ENCODE assay signal across 24 cellular contexts in the genomic region with DNA sequence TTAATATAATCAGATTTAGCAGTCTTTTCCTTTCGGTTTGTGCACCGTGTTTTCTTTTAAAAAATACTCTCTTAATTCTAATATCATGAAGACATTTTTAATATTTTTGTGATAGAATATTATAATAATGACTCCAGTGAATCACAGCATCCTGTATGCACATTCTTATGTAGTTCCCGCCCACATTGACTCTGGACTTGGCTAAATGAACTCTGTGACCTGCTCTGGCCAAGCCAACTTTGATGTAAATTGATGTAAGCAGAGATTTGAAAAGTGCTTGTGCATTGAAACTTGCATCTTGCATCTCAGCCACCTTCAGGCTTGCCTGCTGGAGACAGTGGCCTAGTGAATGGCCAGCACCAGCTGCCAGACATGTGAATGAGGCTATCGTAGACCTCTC.
"Had no signal": no experiment of that assay in that cellular context is flagged by ENCODE, and none has a peak within 500 bp of the region (broad histone marks: within the 10 kb centered on the region; RNA-seq: fewer than 3 reads in every experiment).

No MANE protein-coding gene starts in this region.

- H3K27me3 ChIP-seq: esophagus squamous epithelium, gastrocnemius medialis, heart left ventricle, upper lobe of right lung had no signal

- H3K4me1 ChIP-seq: esophagus squamous epithelium, gastrocnemius medialis, heart left ventricle, left ventricle myocardium inferior, upper lobe of right lung had no signal

- FAIRE-seq: small intestine had no signal

- H3K27ac ChIP-seq: esophagus squamous epithelium, gastrocnemius medialis, heart left ventricle, left ventricle myocardium inferior, thoracic aorta, upper lobe of right lung, WERI-Rb-1 had no signal

- DNase-seq: activated CD4-positive, alpha-beta T cell treated with anti-CD3 and anti-CD28 coated beads for 1 hour; activated CD8-positive, alpha-beta memory T cell treated with anti-CD3 and anti-CD28 coated beads for 24 hours; activated CD8-positive, alpha-beta memory T cell treated with anti-CD3 and anti-CD28 coated beads, Interleukin-2, amount 50 U/mL, for 48 hours; activated effector memory CD4-positive, alpha-beta T cell treated with Interleukin-2 at 50 U/mL for 16 hours; activated naive CD4-positive, alpha-beta T cell treated with anti-CD3 and anti-CD28 coated beads, Interleukin-2, amount 50 U/mL, for 16 hours; activated T-cell treated with anti-CD3 and anti-CD28 coated beads, Interleukin-2, amount 50 U/mL, for 48 hours; aorta; effector CD8-positive, alpha-beta T cell; esophagus squamous epithelium; gastrocnemius medialis; heart left ventricle; kidney glomerular epithelial cell; left ventricle myocardium inferior; nephron progenitor cell; nucleus accumbens; right cardiac atrium; small intestine; stimulated activated CD4-positive, alpha-beta T cell treated with anti-CD3 and anti-CD28 coated beads, Interleukin-4, amount 100 ng/mL, for 1 hour; stimulated activated naive B cell treated with anti-CD40 and anti-IgM and Interleukin-4, amounts not matched to agents 10 μg/mL and 1 μg/mL and 100 μg/mL, for 72 hours; SW 1271; T-helper 2 cell; upper lobe of right lung; WERI-Rb-1 had no signal

- H3K9me3 ChIP-seq: gastrocnemius medialis, thoracic aorta, upper lobe of right lung had no signal

- H3K36me3 ChIP-seq: esophagus squamous epithelium, gastrocnemius medialis, heart left ventricle, left ventricle myocardium inferior, thoracic aorta, upper lobe of right lung, WERI-Rb-1 had no signal

- H3K4me3 ChIP-seq: esophagus squamous epithelium, gastrocnemius medialis, heart left ventricle, left ventricle myocardium inferior, thoracic aorta, upper lobe of right lung had no signal
